In genomic region chr3:196896229-196896628, GRCh38 we compare ENCODE assay signal across 20 cellular contexts.
"Had no signal": no experiment of that assay in that cellular context is flagged by ENCODE, and none has a peak within 500 bp of the region (broad histone marks: within the 10 kb centered on the region; RNA-seq: fewer than 3 reads in every experiment).

No MANE protein-coding gene starts in this region.

- H3K4me2 ChIP-seq: neural progenitor cell had no signal

- H2AFZ ChIP-seq: neural progenitor cell, parathyroid adenoma had no signal

- H3K4me1 ChIP-seq: neural progenitor cell, prostate gland, suprapubic skin, transverse colon, upper lobe of right lung, uterus had no signal

- H3K9me3 ChIP-seq: prostate gland, spleen, suprapubic skin, transverse colon, upper lobe of right lung, uterus had no signal

- FAIRE-seq: frontal cortex, keratinocyte had no signal

- H3K27ac ChIP-seq: neural progenitor cell, parathyroid adenoma, prostate gland, skin epidermis, spleen, suprapubic skin, transverse colon, upper lobe of right lung, uterus had no signal

- H3K36me3 ChIP-seq: prostate gland, uterus had no signal

- H3K9ac ChIP-seq: neural progenitor cell, parathyroid adenoma had no signal

- ATAC-seq: effector memory CD8-positive, alpha-beta T cell; left lobe of liver; natural killer cell; right cardiac atrium; stimulated activated naive CD8-positive, alpha-beta T cell treated with anti-CD3 and anti-CD28 coated beads, Interleukin-15, amount 100 ng/mL, for 72 hours; upper lobe of right lung had no signal

- H3K4me3 ChIP-seq: lung, neural progenitor cell, prostate gland, skin epidermis, spleen, suprapubic skin, transverse colon, upper lobe of right lung, uterus had no signal

- H3K27me3 ChIP-seq: neural progenitor cell, spleen, suprapubic skin, transverse colon, upper lobe of right lung, uterus had no signal

- DNase-seq: cortex of kidney; effector memory CD8-positive, alpha-beta T cell; head of caudate nucleus; natural killer cell; right cardiac atrium; spleen; stimulated activated naive CD4-positive, alpha-beta T cell; stimulated activated naive CD8-positive, alpha-beta T cell treated with anti-CD3 and anti-CD28 coated beads, Interleukin-15, amount 100 ng/mL, for 72 hours; transverse colon; upper lobe of right lung; uterus had no signal
